In genomic region chr1:97092824-97093223, GRCh38 we compare ENCODE assay signal across 1 cellular context.
TF ChIP-seq lines count a peak whose summit lies in the region.

No MANE protein-coding gene starts in this region.

TF ChIP-seq in GM12878, 131 proteins besides CTCF, POLR2A, EP300 and RAD21 (continued from another document):
- TF ChIP-seq SMAD1 (IDR thresholded peaks at IDR 0.05; ENCODE audit: low read depth, partially characterized antibody) (no peak), TAF1 (IDR thresholded peaks at IDR 0.05; ENCODE audit: borderline replicate concordance, low read depth, low read length) (no peak), RUNX3 (IDR thresholded peaks at IDR 0.05; ENCODE audit: low read length) (peak; percentile 17; the same call in 1 of the 2 replicates), ZNF274 (IDR thresholded peaks at IDR 0.05; ENCODE audit: insufficient read depth, insufficient read length) (no peak), GATAD2B (conservative IDR thresholded peaks at IDR 0.05; ENCODE audit: low read depth) (no peak), ZBTB33 (IDR thresholded peaks at IDR 0.05) (no peak), E4F1 (IDR thresholded peaks at IDR 0.05; ENCODE audit: borderline replicate concordance, partially characterized antibody) (no peak), IKZF1 (conservative IDR thresholded peaks at IDR 0.05) (no peak), MTA2 (IDR thresholded peaks at IDR 0.05; ENCODE audit: low read depth) (peak; percentile 39)
